In genomic region chr1:1438531-1439381, GRCh38 we compare ENCODE assay signal across 26 cellular contexts. TPM values are rescaled to one million over a fixed set of nuclear protein-coding genes. Genes with fewer than 3 reads are reported as not detected.
DNase-seq lines count a peak whose midpoint lies in the region; ATAC-seq, FAIRE-seq and TF ChIP-seq lines count a peak whose summit lies in the region.
"Had no signal": no experiment of that assay in that cellular context is flagged by ENCODE, and none has a peak within 500 bp of the region (broad histone marks: within the 10 kb centered on the region; RNA-seq: fewer than 3 reads in every experiment).

No MANE protein-coding gene starts in this region.

- no peaks in the 10 kb centered on the region for H3F3A ChIP-seq in SK-N-SH (replicated peaks; ENCODE audit: insufficient read depth)

- no peaks in the 10 kb centered on the region for H3K9me1 ChIP-seq in K562 (ENCODE audit: control insufficient read depth, insufficient read depth, low read length)

- no peak for TF ChIP-seq RAD21 in SK-N-SH (IDR thresholded peaks at IDR 0.05; ENCODE audit: low read length)
- no peak for TF ChIP-seq RAD21 in K562 (CRISPR knock-in tag; conservative IDR thresholded peaks at IDR 0.05 in 1 of 2, IDR thresholded peaks at IDR 0.05 in 1 of 2)

- H3K4me3 ChIP-seq in SK-N-SH (ENCODE audit: low read depth in 2 of 2, low read length in 1 of 2), result no peak overlapping the region
- H3K4me3 ChIP-seq in K562, result no peak overlapping the region
- peak overlapping the region; percentile 28 to 54 (median 38) for H3K4me3 ChIP-seq in right lobe of liver
- no peak overlapping the region for H3K4me3 ChIP-seq in transverse colon
- no peak overlapping the region for H3K4me3 ChIP-seq in naive thymus-derived CD4-positive, alpha-beta T cell (ENCODE audit: low read length)

- no peak for TF ChIP-seq EP300 in SK-N-SH (IDR thresholded peaks at IDR 0.05; ENCODE audit: borderline replicate concordance in 1 of 2, low read depth in 1 of 2, low read length in 1 of 2)
- TF ChIP-seq EP300 in K562 (IDR thresholded peaks at IDR 0.05; ENCODE audit: low read length), result no peak
- TF ChIP-seq EP300 in transverse colon (IDR thresholded peaks at IDR 0.05; ENCODE audit: low read depth), result no peak

- H3K27me3 Mint-ChIP-seq in naive thymus-derived CD4-positive, alpha-beta T cell, result peaks cover 4 to 11% (median 7%) of the 10 kb centered on the region in 5 donors
- H3K27me3 Mint-ChIP-seq: type B pancreatic cell had no signal

- H3K36me3 ChIP-seq in SK-N-SH (replicated peaks in 1 of 2; ENCODE audit: control insufficient read depth in 1 of 2, insufficient read depth in 2 of 2, low read length in 1 of 2) (no peaks in the 10 kb centered on the region), K562 (ENCODE audit: control insufficient read depth, insufficient read depth, low read length) (no peaks in the 10 kb centered on the region), right lobe of liver (no peaks in the 10 kb centered on the region), transverse colon (no peaks in the 10 kb centered on the region)
- H3K36me3 ChIP-seq in naive thymus-derived CD4-positive, alpha-beta T cell (ENCODE audit: control insufficient read depth in 2 of 3, insufficient read depth in 3 of 3, low read length in 3 of 3), result no peaks in the 10 kb centered on the region
- H3K36me3 ChIP-seq: BE2C had no signal

- H3K9me3 ChIP-seq in SK-N-SH (no peaks in the 10 kb centered on the region), K562 (replicated peaks; ENCODE audit: control insufficient read depth, insufficient read depth, low read depth, low read length) (no peaks in the 10 kb centered on the region), right lobe of liver (no peaks in the 10 kb centered on the region), transverse colon (no peaks in the 10 kb centered on the region)
- no peaks in the 10 kb centered on the region for H3K9me3 ChIP-seq in naive thymus-derived CD4-positive, alpha-beta T cell (ENCODE audit: control insufficient read depth in 2 of 3, low read length in 3 of 3)
- H3K9me3 ChIP-seq: BE2C had no signal

- no peaks in the 10 kb centered on the region for H3K27me3 ChIP-seq in SK-N-SH (ENCODE audit: insufficient read depth)
- H3K27me3 ChIP-seq in K562 (ENCODE audit: control insufficient read depth in 2 of 2, insufficient read depth in 2 of 2, low read length in 2 of 2), result no peaks in the 10 kb centered on the region
- no peaks in the 10 kb centered on the region for H3K27me3 ChIP-seq in right lobe of liver
- no peaks in the 10 kb centered on the region for H3K27me3 ChIP-seq in transverse colon
- H3K27me3 ChIP-seq in naive thymus-derived CD4-positive, alpha-beta T cell (ENCODE audit: control insufficient read depth in 2 of 2, insufficient read depth in 2 of 2, low read length in 2 of 2), result peaks cover 0 to 28% of the 10 kb centered on the region in 2 donors
- H3K27me3 ChIP-seq: BE2C had no signal

- no peak overlapping the region for H3K27ac ChIP-seq in SK-N-SH (ENCODE audit: low read depth in 2 of 2, low read length in 1 of 2)
- no peak overlapping the region for H3K27ac ChIP-seq in K562 (ENCODE audit: extremely low read depth, low read depth, low read length)
- H3K27ac ChIP-seq in right lobe of liver, result peak overlapping the region in 2 of 3 donors; percentile 23 to 65
- peak overlapping the region; percentile 49 to 53 (median 50) for H3K27ac ChIP-seq in transverse colon
- no peak overlapping the region for H3K27ac ChIP-seq in naive thymus-derived CD4-positive, alpha-beta T cell (ENCODE audit: low read depth, low read length)
- H3K27ac ChIP-seq: KMS-11 had no signal

- no peak overlapping the region for H3K4me2 ChIP-seq in SK-N-SH
- H3K4me2 ChIP-seq in K562 (ENCODE audit: insufficient read depth, low read length), result no peak overlapping the region
- H3K4me2 ChIP-seq: KMS-11 had no signal

- CTCF ChIA-PET in SK-N-SH (lab: Yijun Ruan, JAX), result interaction anchor here (1.4 kb wide), 1 partner anchor 67 kb away, joined by 3 read pairs; no protein-coding TSS in a partner anchor
- CTCF ChIA-PET in K562 (lab: Yijun Ruan, JAX; ENCODE audit: low intra/inter-chr PET ratio), result no interaction called here
- CTCF ChIA-PET in naive thymus-derived CD4-positive, alpha-beta T cell (lab: Charles Lee), result interaction anchor here (0.5 kb wide), 1 partner anchor 44 kb away, joined by 3 read pairs; no protein-coding TSS in a partner anchor

- no peaks in the 10 kb centered on the region for H3K36me3 Mint-ChIP-seq in naive thymus-derived CD4-positive, alpha-beta T cell
- H3K36me3 Mint-ChIP-seq: activated naive CD4-positive, alpha-beta T cell treated with anti-CD3 and anti-CD28 coated beads, Interleukin-2, amount 10 ng/mL, durations not matched to agents 7 days and 5 days; type B pancreatic cell had no signal

- no peak overlapping the region for H3K9ac ChIP-seq in SK-N-SH
- peak overlapping the region in 1 of 2 experiments; percentile 73; a peak in 2 of 4 replicates for H3K9ac ChIP-seq in K562 (ENCODE audit: insufficient read depth in 1 of 2, low read depth in 2 of 2, low read length in 2 of 2)
- H3K9ac ChIP-seq: KMS-11 had no signal

- TF ChIP-seq POLR2A in K562 (conservative IDR thresholded peaks at IDR 0.05), result no peak
- TF ChIP-seq POLR2A in right lobe of liver (IDR thresholded peaks at IDR 0.05), result no peak
- no peak for TF ChIP-seq POLR2A in transverse colon (IDR thresholded peaks at IDR 0.05)

- TF ChIP-seq CTCF in SK-N-SH (IDR thresholded peaks at IDR 0.05) (no peak), K562 (IDR thresholded peaks at IDR 0.05 in 2 of 3, conservative IDR thresholded peaks at IDR 0.05 in 1 of 3; ENCODE audit: insufficient read depth in 2 of 3, low read depth in 1 of 3, low read length in 3 of 3) (no peak), right lobe of liver (IDR thresholded peaks at IDR 0.05) (no peak), transverse colon (IDR thresholded peaks at IDR 0.05) (no peak)

- in situ Hi-C loops in K562 (cut with MboI), result no loop called here
- in situ Hi-C loops in transverse colon (cut with MboI; ENCODE audit: low pct_ligation_motif_present in 1 of 4, low pct_unique_long_range_greater_than_20kb in 1 of 4, low sequenced_read_pairs in 3 of 4), result no loop called here

- POLR2A ChIA-PET in SK-N-SH (lab: Yijun Ruan, JAX) (no interaction called here), K562 (lab: Yijun Ruan, JAX) (interaction anchor here (0.6 to 0.7 kb wide), 3 partner anchors 20 to 51 kb away, joined by 3 to 5 read pairs (median 3); no protein-coding TSS in a partner anchor)
- POLR2A ChIA-PET in naive thymus-derived CD4-positive, alpha-beta T cell (lab: Charles Lee), result interaction anchor here (0.9 kb wide), 1 partner anchor 31 kb away, joined by 3 read pairs; the partner anchor contains the start of gene MRPL20

- no peak overlapping the region for H3K27ac Mint-ChIP-seq in naive thymus-derived CD4-positive, alpha-beta T cell
- H3K27ac Mint-ChIP-seq: activated naive CD4-positive, alpha-beta T cell treated with anti-CD3 and anti-CD28 coated beads, Interleukin-2, amount 10 ng/mL, durations not matched to agents 7 days and 5 days; stimulated activated naive CD8-positive, alpha-beta T cell treated with anti-CD3 and anti-CD28 coated beads, Interleukin-15, Interleukin-2, amounts not matched to agents 100 ng/mL and 50 ng/mL, for 24 hours; type B pancreatic cell had no signal

- no peak overlapping the region for H3K4me3 Mint-ChIP-seq in naive thymus-derived CD4-positive, alpha-beta T cell
- H3K4me3 Mint-ChIP-seq: activated naive CD4-positive, alpha-beta T cell treated with anti-CD3 and anti-CD28 coated beads, Interleukin-2, amount 10 ng/mL, durations not matched to agents 7 days and 5 days; activated T-cell treated with anti-CD3 and anti-CD28 coated beads, Interleukin-2, amount 50 U/mL, for 4 hours; stimulated activated naive CD8-positive, alpha-beta T cell treated with anti-CD3 and anti-CD28 coated beads, Interleukin-15, Interleukin-2, amounts not matched to agents 100 ng/mL and 50 ng/mL, for 24 hours; type B pancreatic cell had no signal

- no peaks in the 10 kb centered on the region for H3K9me3 Mint-ChIP-seq in naive thymus-derived CD4-positive, alpha-beta T cell
- H3K9me3 Mint-ChIP-seq: activated naive CD4-positive, alpha-beta T cell treated with anti-CD3 and anti-CD28 coated beads, Interleukin-2, amount 10 ng/mL, durations not matched to agents 7 days and 5 days; activated T-cell treated with anti-CD3 and anti-CD28 coated beads, Interleukin-2, amount 50 U/mL, for 4 hours; stimulated activated naive CD8-positive, alpha-beta T cell treated with anti-CD3 and anti-CD28 coated beads, Interleukin-15, Interleukin-2, amounts not matched to agents 100 ng/mL and 50 ng/mL, for 24 hours; type B pancreatic cell had no signal

- H3K79me2 ChIP-seq in SK-N-SH (ENCODE audit: insufficient read depth) (no peaks in the 10 kb centered on the region), K562 (ENCODE audit: control insufficient read depth, insufficient read depth, low read length) (no peaks in the 10 kb centered on the region; the same call in 2 of the 3 replicates)

- no peaks in the 10 kb centered on the region for H3K9me2 ChIP-seq in SK-N-SH

- H3K4me1 ChIP-seq in SK-N-SH (ENCODE audit: control insufficient read depth in 1 of 2, insufficient read depth in 2 of 2, low read depth in 1 of 2, low read length in 1 of 2), result peaks cover 0 to 13% of the 10 kb centered on the region in 2 experiments; a peak in 1 of 4 replicates
- H3K4me1 ChIP-seq in K562 (replicated peaks in 1 of 2; ENCODE audit: control insufficient read depth in 2 of 2, insufficient read depth in 2 of 2, low read length in 2 of 2), result peaks cover 22 to 88% of the 10 kb centered on the region in 2 experiments
- H3K4me1 ChIP-seq in right lobe of liver, result peaks cover 0 to 55% (median 23%) of the 10 kb centered on the region in 4 donors
- H3K4me1 ChIP-seq in transverse colon, result peaks cover 39 to 59% (median 57%) of the 10 kb centered on the region in 4 donors
- peaks cover 0 to 13% of the 10 kb centered on the region in 2 donors for H3K4me1 ChIP-seq in naive thymus-derived CD4-positive, alpha-beta T cell (ENCODE audit: control insufficient read depth in 2 of 2, insufficient read depth in 2 of 2, low read length in 2 of 2)

- H3K4me1 Mint-ChIP-seq in naive thymus-derived CD4-positive, alpha-beta T cell, result peaks cover 0 to 10% (median 5%) of the 10 kb centered on the region in 7 donors

- intact Hi-C loops in K562 (cut with micrococcal nuclease), result no loop called here
- intact Hi-C loops in right lobe of liver (cut with DNase I), result no loop called here
- intact Hi-C loops in transverse colon (cut with DNase I; ENCODE audit: low total_unique reads), result loop anchor here (5.0 kb wide), 1 partner anchor 36 kb away; no protein-coding TSS in a partner anchor
- intact Hi-C loops in naive thymus-derived CD4-positive, alpha-beta T cell (cut with micrococcal nuclease), result no loop called here

- H2AFZ ChIP-seq in SK-N-SH (ENCODE audit: low read depth), result no peak overlapping the region
- no peak overlapping the region for H2AFZ ChIP-seq in K562 (ENCODE audit: low read depth, low read length)

- DNase-seq in SK-N-SH (peak; percentile 32), K562 (ENCODE audit: extremely low read depth in 1 of 4, low spot score in 3 of 4) (no peak), right lobe of liver (peak in 1 of 3 donors; percentile 70), transverse colon (no peak), NCI-H146 (lab: John Stamatoyannopoulos, UW) (no peak)
- no peak for DNase-seq in naive thymus-derived CD4-positive, alpha-beta T cell
- DNase-seq: activated CD4-positive, CD25-positive, alpha-beta regulatory T cell treated with anti-CD3 and anti-CD28 coated beads, Interleukin-2, amount 50 U/mL, for 72 hours; activated naive CD4-positive, alpha-beta T cell treated with anti-CD3 and anti-CD28 coated beads, Interleukin-2, amount 10 ng/mL, durations not matched to agents 7 days and 5 days; activated T-cell treated with anti-CD3 and anti-CD28 coated beads, Interleukin-2, amount 50 U/mL, for 4 hours; caudate nucleus; effector CD4-positive, alpha-beta T cell; GOT3; NCI-H1092 treated with DMSO at 0.1 percent for 48 hours; NCI-H2081; NCI-H446 treated with DMSO at 0.1 percent for 48 hours; NK-92 treated with Interleukin-12 subunit alpha and Interleukin-12 subunit beta, amount 100 ng/mL, for 24 hours; stimulated activated CD4-positive, alpha-beta T cell treated with anti-CD3 and anti-CD28 coated beads, Interleukin-4, amount 100 ng/mL, for 24 hours; T1000 had no signal

- ATAC-seq in SK-N-SH treated with all-trans-retinoic acid at 6 μM for 48 hours (no peak), K562 (no peak), right lobe of liver (peak in 3 of 4 donors; percentile 13 to 44 (median 30)), GM21381 (IDR thresholded peaks at IDR 0.05; ENCODE audit: unreplicated experiment) (no peak)
- ATAC-seq in naive thymus-derived CD4-positive, alpha-beta T cell, result no peak
- ATAC-seq: activated T-cell treated with anti-CD3 and anti-CD28 coated beads, Interleukin-2, amount 50 U/mL, for 4 hours had no signal

- FAIRE-seq in K562 (lab: Jason Lieb, UNC), result no peak

- no TSS peak for BruUV-seq in K562 (replicated peaks; lab: Mats Ljungman, UMichigan)

- WGBS in SK-N-SH (ENCODE audit: low lambda C conversion rate), result 84% methylated on average over 14 of the region's 45 CpGs
- 79% methylated on average over 39 of the region's 45 CpGs for WGBS in K562 (ENCODE audit: insufficient coverage, low coverage, missing lambda C conversion rate)
- 73% methylated on average over 3 of the region's 45 CpGs for WGBS in right lobe of liver (ENCODE audit: insufficient coverage, low coverage, low lambda C conversion rate, missing lambda C conversion rate)
- WGBS in transverse colon (ENCODE audit: low coverage in 1 of 2), 2 donors, result 95% methylated on average over 29 of the region's 45 CpGs; no CpG with 5 or more reads in 1 of the 2 donors

- H4K20me1 ChIP-seq in SK-N-SH (ENCODE audit: insufficient read depth) (no peaks in the 10 kb centered on the region), K562 (replicated peaks; ENCODE audit: control insufficient read depth, insufficient read depth, low read length) (no peaks in the 10 kb centered on the region)

RNA-seq across cellular contexts. Expression of gene VWA1, which starts 3.3 kb away (rescaled TPM):
- 5.3 and 7.4 TPM in 2 replicates for polyA plus RNA-seq in SK-N-SH (2012; rRNA removed)
- polyA plus RNA-seq in SK-N-SH (2012; cell fraction: cytosol; rRNA removed), result 3.2 and 5.0 TPM in 2 replicates
- 5.7 and 8.5 TPM in 2 replicates for polyA plus RNA-seq in SK-N-SH (2012; cell fraction: nucleus; rRNA removed)
- total RNA-seq in K562 (2011; cell fraction: chromatin; rRNA removed; ENCODE audit: low replicate concordance), result 0.76 and 5.5 TPM in 2 replicates
- 5.1 and 7.2 TPM in 2 replicates for total RNA-seq in K562 (2011; cell fraction: nucleolus; rRNA removed)
- 1.9 and 3.4 TPM in 2 replicates for total RNA-seq in K562 (2011; cell fraction: nucleoplasm; rRNA removed)
- 4.0 and 4.6 TPM in 2 replicates for total RNA-seq in K562 (2014; rRNA removed)
- total RNA-seq in K562 (2014; rRNA removed; fragmentation: Illumina TruSeq; extraction: Trizol), result 0.03 and 0.04 TPM in 2 replicates
- total RNA-seq in K562 (2015; rRNA removed; fragmentation: Illumina TruSeq; extraction: Trizol), result 0.98 and 1.2 TPM in 2 replicates
- 6.4 and 7.1 TPM in 2 replicates for total RNA-seq in K562 (2021)
- polyA plus RNA-seq in K562 (2011; rRNA removed), result 0.85 and 1.6 TPM in 2 replicates
- polyA plus RNA-seq in K562 (2011; cell fraction: cytosol; rRNA removed), result 1.3 and 7.5 TPM in 2 replicates
- 3.0 and 6.5 TPM in 2 replicates for polyA plus RNA-seq in K562 (2011; cell fraction: nucleus; rRNA removed)
- 3.8 and 6.1 TPM in 2 replicates for polyA plus RNA-seq in K562 (2012)
- 0.16 and 0.84 TPM in 2 replicates for polyA plus RNA-seq in K562 (2014; fragmentation: Illumina TruSeq; extraction: Trizol)
- polyA plus RNA-seq in K562 (2014; fragmentation: Nextera tagmentation; extraction: Ambion mirVana), result under 1 TPM; 0.01 to 0.06 TPM
- 2.6 and 3.0 TPM in 2 replicates for polyA plus RNA-seq in K562 (2014; rRNA removed)
- polyA minus RNA-seq in K562 (2011; rRNA and poly(A)+ RNA removed), result 0.42 and 0.69 TPM in 2 replicates
- polyA minus RNA-seq in K562 (2011; cell fraction: cytosol; rRNA and poly(A)+ RNA removed), result 2.0 and 2.4 TPM in 2 replicates
- polyA minus RNA-seq in K562 (2011; cell fraction: nucleus; rRNA and poly(A)+ RNA removed), result 2.7 and 4.3 TPM in 2 replicates
- total RNA-seq in right lobe of liver, result 100 to 1,000 TPM in 1 of 6 experiments, 10 to 100 TPM in 5; 39.5 to 195 (median 78.7) TPM
- total RNA-seq in transverse colon, result 10 to 100 TPM; 29.4 to 82.0 (median 51.6) TPM
- total RNA-seq in naive thymus-derived CD4-positive, alpha-beta T cell, result 1 to 10 TPM in 1 of 5 experiments, under 1 TPM in 1, not detected in 3; 0.15 to 1.2 TPM
- not detected for polyA plus RNA-seq in naive thymus-derived CD4-positive, alpha-beta T cell

RNA-seq across cellular contexts. Expression of gene ATAD3C, which starts 10.7 kb away (rescaled TPM):
- polyA plus RNA-seq in SK-N-SH (2012; rRNA removed) (0.38 and 0.49 TPM in 2 replicates), K562 (2011; rRNA removed) (0.03 and 0.04 TPM in 2 replicates), K562 (2014; fragmentation: Illumina TruSeq; extraction: Trizol) (not detected in 2 replicates), K562 (2014; fragmentation: Nextera tagmentation; extraction: Ambion mirVana) (not detected), K562 (2014; rRNA removed) (not detected in 2 replicates)
- polyA plus RNA-seq in SK-N-SH (2012; cell fraction: cytosol; rRNA removed), result 0.22 and 0.27 TPM in 2 replicates
- polyA plus RNA-seq in SK-N-SH (2012; cell fraction: nucleus; rRNA removed), result 0.37 and 0.52 TPM in 2 replicates
- total RNA-seq in K562 (2011; cell fraction: chromatin; rRNA removed; ENCODE audit: low replicate concordance), result 0.21 TPM in 1 of 2 replicates, not detected in the other
- under 0.01 and 0.13 TPM in 2 replicates for total RNA-seq in K562 (2011; cell fraction: nucleolus; rRNA removed)
- total RNA-seq in K562 (2011; cell fraction: nucleoplasm; rRNA removed), result 0.07 and 0.23 TPM in 2 replicates
- total RNA-seq in K562 (2014; rRNA removed) (not detected in 2 replicates), K562 (2014; rRNA removed; fragmentation: Illumina TruSeq; extraction: Trizol) (not detected in 2 replicates), K562 (2015; rRNA removed; fragmentation: Illumina TruSeq; extraction: Trizol) (not detected in 2 replicates), K562 (2021) (0.18 and 0.60 TPM in 2 replicates), right lobe of liver (1 to 10 TPM in 4 of 6 experiments, under 1 TPM in 2; 0.74 to 3.1 (median 1.9) TPM), transverse colon (1 to 10 TPM in 1 of 4 donors, under 1 TPM in 2, not detected in 1; 0.75 to 1.3 (median 1.00) TPM)
- polyA plus RNA-seq in K562 (2011; cell fraction: cytosol; rRNA removed), result 0.09 and 0.16 TPM in 2 replicates
- 0.10 and 0.21 TPM in 2 replicates for polyA plus RNA-seq in K562 (2011; cell fraction: nucleus; rRNA removed)
- polyA plus RNA-seq in K562 (2012), result 0.05 and 0.39 TPM in 2 replicates
- not detected in 2 replicates for polyA minus RNA-seq in K562 (2011; rRNA and poly(A)+ RNA removed)
- polyA minus RNA-seq in K562 (2011; cell fraction: cytosol; rRNA and poly(A)+ RNA removed), result not detected in 2 replicates
- polyA minus RNA-seq in K562 (2011; cell fraction: nucleus; rRNA and poly(A)+ RNA removed), result 0.11 TPM in 1 of 2 replicates, not detected in the other
- total RNA-seq in naive thymus-derived CD4-positive, alpha-beta T cell, result 1 to 10 TPM in 4 of 5 experiments, under 1 TPM in 1; 0.61 to 2.0 (median 1.4) TPM
- polyA plus RNA-seq in naive thymus-derived CD4-positive, alpha-beta T cell, result under 1 TPM; 0.64 to 0.76 TPM
- total RNA-seq: glomerular endothelial cell, RPMI7951 had no signal

RNA-seq across cellular contexts. Expression of gene ANKRD65, which starts 17.7 kb away (rescaled TPM):
- 0.06 and 0.07 TPM in 2 replicates for polyA plus RNA-seq in SK-N-SH (2012; rRNA removed)
- 0.04 and 0.05 TPM in 2 replicates for polyA plus RNA-seq in SK-N-SH (2012; cell fraction: cytosol; rRNA removed)
- 0.43 and 0.46 TPM in 2 replicates for polyA plus RNA-seq in SK-N-SH (2012; cell fraction: nucleus; rRNA removed)
- total RNA-seq in K562 (2011; cell fraction: chromatin; rRNA removed; ENCODE audit: low replicate concordance), result not detected in 2 replicates
- total RNA-seq in K562 (2011; cell fraction: nucleolus; rRNA removed), result not detected in 2 replicates
- total RNA-seq in K562 (2011; cell fraction: nucleoplasm; rRNA removed), result 0.37 TPM in 1 of 2 replicates, not detected in the other
- not detected in 2 replicates for total RNA-seq in K562 (2014; rRNA removed)
- total RNA-seq in K562 (2014; rRNA removed; fragmentation: Illumina TruSeq; extraction: Trizol), result not detected in 2 replicates
- not detected in 2 replicates for total RNA-seq in K562 (2015; rRNA removed; fragmentation: Illumina TruSeq; extraction: Trizol)
- total RNA-seq in K562 (2021), result not detected in 2 replicates
- not detected in 2 replicates for polyA plus RNA-seq in K562 (2011; rRNA removed)
- polyA plus RNA-seq in K562 (2011; cell fraction: cytosol; rRNA removed), result not detected in 2 replicates
- polyA plus RNA-seq in K562 (2011; cell fraction: nucleus; rRNA removed), result not detected in 2 replicates
- polyA plus RNA-seq in K562 (2012), result 0.11 TPM in 1 of 2 replicates, not detected in the other
- polyA plus RNA-seq in K562 (2014; fragmentation: Illumina TruSeq; extraction: Trizol), result not detected in 2 replicates
- not detected for polyA plus RNA-seq in K562 (2014; fragmentation: Nextera tagmentation; extraction: Ambion mirVana)
- polyA plus RNA-seq in K562 (2014; rRNA removed), result not detected in 2 replicates
- polyA minus RNA-seq in K562 (2011; rRNA and poly(A)+ RNA removed), result not detected in 2 replicates
- polyA minus RNA-seq in K562 (2011; cell fraction: cytosol; rRNA and poly(A)+ RNA removed), result not detected in 2 replicates
- polyA minus RNA-seq in K562 (2011; cell fraction: nucleus; rRNA and poly(A)+ RNA removed), result not detected in 2 replicates
- total RNA-seq in right lobe of liver, result under 1 TPM; 0.19 to 0.89 (median 0.35) TPM
- total RNA-seq in transverse colon, result 1 to 10 TPM in 3 of 4 donors, under 1 TPM in 1; 0.80 to 4.5 (median 1.9) TPM
- not detected for total RNA-seq in naive thymus-derived CD4-positive, alpha-beta T cell
- not detected for polyA plus RNA-seq in naive thymus-derived CD4-positive, alpha-beta T cell
- total RNA-seq: glomerular endothelial cell, RPMI7951 had no signal

RNA-seq across cellular contexts. Expression of gene MRPL20, which starts 31.7 kb away (rescaled TPM):
- polyA plus RNA-seq in SK-N-SH (2012; rRNA removed) (159 and 210 TPM in 2 replicates), K562 (2011; rRNA removed) (144 and 187 TPM in 2 replicates), K562 (2014; fragmentation: Illumina TruSeq; extraction: Trizol) (180 and 264 TPM in 2 replicates), K562 (2014; fragmentation: Nextera tagmentation; extraction: Ambion mirVana) (100 to 1,000 TPM; 570 to 671 TPM), K562 (2014; rRNA removed) (420 and 491 TPM in 2 replicates)
- polyA plus RNA-seq in SK-N-SH (2012; cell fraction: cytosol; rRNA removed), result 202 and 236 TPM in 2 replicates
- polyA plus RNA-seq in SK-N-SH (2012; cell fraction: nucleus; rRNA removed), result 104 and 133 TPM in 2 replicates
- 98.1 and 170 TPM in 2 replicates for total RNA-seq in K562 (2011; cell fraction: chromatin; rRNA removed; ENCODE audit: low replicate concordance)
- 136 and 139 TPM in 2 replicates for total RNA-seq in K562 (2011; cell fraction: nucleolus; rRNA removed)
- 122 and 137 TPM in 2 replicates for total RNA-seq in K562 (2011; cell fraction: nucleoplasm; rRNA removed)
- total RNA-seq in K562 (2014; rRNA removed) (352 and 355 TPM in 2 replicates), K562 (2014; rRNA removed; fragmentation: Illumina TruSeq; extraction: Trizol) (208 and 222 TPM in 2 replicates), K562 (2015; rRNA removed; fragmentation: Illumina TruSeq; extraction: Trizol) (205 and 216 TPM in 2 replicates), K562 (2021) (224 and 229 TPM in 2 replicates), right lobe of liver (10 to 100 TPM; 44.1 to 91.2 (median 56.5) TPM), transverse colon (100 to 1,000 TPM in 1 of 4 donors, 10 to 100 TPM in 3; 40.0 to 183 (median 97.0) TPM)
- 164 and 188 TPM in 2 replicates for polyA plus RNA-seq in K562 (2011; cell fraction: cytosol; rRNA removed)
- 104 and 152 TPM in 2 replicates for polyA plus RNA-seq in K562 (2011; cell fraction: nucleus; rRNA removed)
- 195 and 375 TPM in 2 replicates for polyA plus RNA-seq in K562 (2012)
- 121 and 163 TPM in 2 replicates for polyA minus RNA-seq in K562 (2011; rRNA and poly(A)+ RNA removed)
- polyA minus RNA-seq in K562 (2011; cell fraction: cytosol; rRNA and poly(A)+ RNA removed), result 99.9 and 107 TPM in 2 replicates
- 44.2 and 57.5 TPM in 2 replicates for polyA minus RNA-seq in K562 (2011; cell fraction: nucleus; rRNA and poly(A)+ RNA removed)
- 100 to 1,000 TPM in 4 of 5 experiments, 10 to 100 TPM in 1; 91.2 to 135 (median 122) TPM for total RNA-seq in naive thymus-derived CD4-positive, alpha-beta T cell
- 100 to 1,000 TPM; 221 to 239 TPM for polyA plus RNA-seq in naive thymus-derived CD4-positive, alpha-beta T cell

RNA-seq across cellular contexts. Expression of gene ATAD3B, which starts 32.8 kb away (rescaled TPM):
- 47.6 and 71.6 TPM in 2 replicates for polyA plus RNA-seq in SK-N-SH (2012; rRNA removed)
- polyA plus RNA-seq in SK-N-SH (2012; cell fraction: cytosol; rRNA removed), result 13.5 and 13.8 TPM in 2 replicates
- polyA plus RNA-seq in SK-N-SH (2012; cell fraction: nucleus; rRNA removed), result 255 and 261 TPM in 2 replicates
- 197 and 522 TPM in 2 replicates for total RNA-seq in K562 (2011; cell fraction: chromatin; rRNA removed; ENCODE audit: low replicate concordance)
- total RNA-seq in K562 (2011; cell fraction: nucleolus; rRNA removed), result 417 and 489 TPM in 2 replicates
- 246 and 263 TPM in 2 replicates for total RNA-seq in K562 (2011; cell fraction: nucleoplasm; rRNA removed)
- total RNA-seq in K562 (2014; rRNA removed), result 106 and 126 TPM in 2 replicates
- 10.3 and 15.6 TPM in 2 replicates for total RNA-seq in K562 (2014; rRNA removed; fragmentation: Illumina TruSeq; extraction: Trizol)
- total RNA-seq in K562 (2015; rRNA removed; fragmentation: Illumina TruSeq; extraction: Trizol), result 43.2 and 45.2 TPM in 2 replicates
- total RNA-seq in K562 (2021), result 92.0 and 93.4 TPM in 2 replicates
- polyA plus RNA-seq in K562 (2011; rRNA removed), result 27.7 and 27.9 TPM in 2 replicates
- polyA plus RNA-seq in K562 (2011; cell fraction: cytosol; rRNA removed), result 18.3 and 42.9 TPM in 2 replicates
- polyA plus RNA-seq in K562 (2011; cell fraction: nucleus; rRNA removed), result 168 and 341 TPM in 2 replicates
- 31.9 and 52.8 TPM in 2 replicates for polyA plus RNA-seq in K562 (2012)
- polyA plus RNA-seq in K562 (2014; fragmentation: Illumina TruSeq; extraction: Trizol), result 18.9 and 42.2 TPM in 2 replicates
- under 1 TPM; 0.07 to 0.77 TPM for polyA plus RNA-seq in K562 (2014; fragmentation: Nextera tagmentation; extraction: Ambion mirVana)
- polyA plus RNA-seq in K562 (2014; rRNA removed), result 113 and 117 TPM in 2 replicates
- polyA minus RNA-seq in K562 (2011; rRNA and poly(A)+ RNA removed), result 6.7 and 14.8 TPM in 2 replicates
- 23.6 and 41.7 TPM in 2 replicates for polyA minus RNA-seq in K562 (2011; cell fraction: cytosol; rRNA and poly(A)+ RNA removed)
- 44.3 and 53.4 TPM in 2 replicates for polyA minus RNA-seq in K562 (2011; cell fraction: nucleus; rRNA and poly(A)+ RNA removed)
- total RNA-seq in right lobe of liver, result 10 to 100 TPM in 3 of 6 experiments, 1 to 10 TPM in 3; 8.9 to 15.0 (median 10.2) TPM
- 100 to 1,000 TPM in 1 of 4 donors, 10 to 100 TPM in 3; 15.6 to 269 (median 39.2) TPM for total RNA-seq in transverse colon
- 10 to 100 TPM; 42.5 to 53.8 (median 51.7) TPM for total RNA-seq in naive thymus-derived CD4-positive, alpha-beta T cell
- polyA plus RNA-seq in naive thymus-derived CD4-positive, alpha-beta T cell, result 1 to 10 TPM; 4.5 to 6.1 TPM

Comparison
In these comparisons a context has a peak if more than half of its experiments do, and no peak if none do; other contexts are left out.
1. H3K27ac ChIP-seq: peak in right lobe of liver (2 of 3) and transverse colon (4 of 4); none in SK-N-SH (0 of 2), K562 (single experiment) and naive thymus-derived CD4-positive, alpha-beta T cell (single experiment).
2. H3K4me3 ChIP-seq: peak in right lobe of liver (3 of 3); none in SK-N-SH (0 of 2), K562 (single experiment), transverse colon (0 of 4) and naive thymus-derived CD4-positive, alpha-beta T cell (single experiment).
3. ATAC-seq: peak in right lobe of liver (3 of 4); none in SK-N-SH treated with all-trans-retinoic acid at 6 μM for 48 hours (single experiment), K562 (single experiment), naive thymus-derived CD4-positive, alpha-beta T cell (single experiment) and GM21381 (single experiment).
4. Of the 27 proteins assayed by ChIP-seq in both K562 and SK-N-SH: peak only in K562: ZBTB33; only in SK-N-SH: none; in both: none; in neither: 26.